ENCODE assay signal across 9 cellular contexts in the genomic region with DNA sequence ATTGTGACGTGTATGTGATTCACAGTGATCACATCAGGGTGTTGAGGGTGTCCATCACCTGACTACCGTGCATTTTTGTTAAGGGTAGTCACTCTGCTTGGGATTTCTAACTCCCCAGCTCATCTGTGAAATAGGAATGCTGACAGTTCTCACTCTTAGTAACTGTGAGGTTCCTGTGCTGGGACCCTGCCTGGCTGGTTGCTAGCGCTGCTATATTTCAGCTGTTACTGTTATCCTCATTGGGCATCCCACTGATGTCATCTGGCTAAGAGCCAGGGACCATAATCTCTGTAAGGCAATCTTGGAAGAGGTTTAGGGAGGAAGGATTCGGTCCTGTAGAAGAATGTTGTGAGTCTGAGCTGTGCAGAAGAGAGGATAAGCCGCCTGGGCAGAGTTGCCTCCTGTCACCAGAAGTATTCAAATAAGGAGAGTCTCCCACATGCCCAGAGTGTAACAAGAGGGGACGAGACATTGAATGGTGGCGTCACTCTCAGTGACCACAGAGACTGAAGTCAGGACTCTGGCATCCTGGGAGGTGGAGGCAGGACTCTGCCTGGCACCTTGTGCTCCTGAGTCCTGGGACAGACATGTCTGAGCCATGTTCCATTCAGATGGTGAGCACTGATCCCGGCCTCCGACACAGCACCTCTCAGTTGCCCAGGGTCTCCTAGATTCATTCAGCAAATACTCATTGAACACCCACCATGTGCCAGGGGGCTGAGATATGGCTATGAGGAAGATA. TPM values are rescaled to one million over a fixed set of nuclear protein-coding genes. Genes with fewer than 3 reads are reported as not detected.
DNase-seq lines count a peak whose midpoint lies in the region; ATAC-seq and TF ChIP-seq lines count a peak whose summit lies in the region.
"Had no signal": no experiment of that assay in that cellular context is flagged by ENCODE, and none has a peak within 500 bp of the region (broad histone marks: within the 10 kb centered on the region; RNA-seq: fewer than 3 reads in every experiment).

No MANE protein-coding gene starts in this region.

- no peak overlapping the region for H3K4me2 ChIP-seq in GM23248 (ENCODE audit: unreplicated experiment)

- 52 to 55% methylated on average over 9 of the region's 9 CpGs for WGBS in GM23248 (ENCODE audit: low coverage in 1 of 2, low lambda C conversion rate in 2 of 2, missing lambda C conversion rate in 2 of 2), 2 experiments
- whole genome bisulfite sequencing in sigmoid colon, 2 donors = 70 to 80% methylated on average over 9 of the region's 9 CpGs

- peaks cover 57% of the 10 kb centered on the region for H3K79me2 ChIP-seq in GM23248 (ENCODE audit: insufficient read depth)

- no peaks in the 10 kb centered on the region for H4K20me1 ChIP-seq in GM23248 (ENCODE audit: insufficient read depth)

- in situ Hi-C loops in GM23248 (cut with MboI) = no loop called here

- H3K27me3 ChIP-seq in GM23248 (replicated peaks; ENCODE audit: insufficient read depth) = no peaks in the 10 kb centered on the region
- no peaks in the 10 kb centered on the region for H3K27me3 ChIP-seq in RWPE2 (ENCODE audit: insufficient read depth, poor library complexity, severe bottlenecking)
- H3K27me3 ChIP-seq in sigmoid colon = peaks cover 0 to 3% (median 0%) of the 10 kb centered on the region in 3 donors

- DNase-seq in GM23248 (peak; percentile 80), RWPE2 (ENCODE audit: low spot score) (peak; percentile 83), fibroblast of the aortic adventitia (ENCODE audit: low read depth) (peak; percentile 82), sigmoid colon (peak; percentile 24), C1 segment of cervical spinal cord (lab: John Stamatoyannopoulos, UW) (no peak), NCI-H1417 treated with DMSO at 0.1 percent for 48 hours (lab: John Stamatoyannopoulos, UW) (no peak), NCI-H774 (lab: John Stamatoyannopoulos, UW) (no peak)
- DNase-seq: H9 had no signal

- TF ChIP-seq CTCF in RWPE2 (IDR thresholded peaks at IDR 0.05; ENCODE audit: poor library complexity, severe bottlenecking) (no peak), fibroblast of the aortic adventitia (IDR thresholded peaks at IDR 0.05; ENCODE audit: insufficient read depth, low read length) (no peak), sigmoid colon (IDR thresholded peaks at IDR 0.05) (no peak)

- no peak for TF ChIP-seq EP300 in sigmoid colon (IDR thresholded peaks at IDR 0.05)

- peak overlapping the region; percentile 46 for H3K27ac ChIP-seq in GM23248
- H3K27ac ChIP-seq in RWPE2 (ENCODE audit: poor library complexity, severe bottlenecking) = peak overlapping the region; percentile 72
- H3K27ac ChIP-seq in sigmoid colon = no peak overlapping the region

- H2AFZ ChIP-seq in GM23248 = no peak overlapping the region

- H3K4me1 ChIP-seq in GM23248 (ENCODE audit: insufficient read depth) = peaks cover 26% of the 10 kb centered on the region
- peaks cover 15% of the 10 kb centered on the region for H3K4me1 ChIP-seq in RWPE2 (ENCODE audit: insufficient read depth, poor library complexity, severe bottlenecking)
- no peaks in the 10 kb centered on the region for H3K4me1 ChIP-seq in sigmoid colon

- H3K9me2 ChIP-seq in GM23248 (ENCODE audit: insufficient read depth) = no peaks in the 10 kb centered on the region

- intact Hi-C loops in sigmoid colon (cut with DNase I) = no loop called here

- H3K36me3 ChIP-seq in GM23248 (ENCODE audit: low read depth) (no peaks in the 10 kb centered on the region), RWPE2 (ENCODE audit: low read depth) (no peaks in the 10 kb centered on the region), sigmoid colon (no peaks in the 10 kb centered on the region)

- ATAC-seq in RWPE2 (ENCODE audit: low read depth) (peak; percentile 96), GM19452 (IDR thresholded peaks at IDR 0.05; ENCODE audit: unreplicated experiment) (no peak)

- TF ChIP-seq POLR2A in sigmoid colon (IDR thresholded peaks at IDR 0.05) = no peak

- H3K9me3 ChIP-seq in GM23248 (ENCODE audit: low read depth) (no peaks in the 10 kb centered on the region), RWPE2 (ENCODE audit: severe bottlenecking) (no peaks in the 10 kb centered on the region), sigmoid colon (no peaks in the 10 kb centered on the region)

- H3F3A ChIP-seq in GM23248 (ENCODE audit: insufficient read depth) = peaks cover 29% of the 10 kb centered on the region

- H3K4me3 ChIP-seq in GM23248 (no peak overlapping the region), RWPE2 (ENCODE audit: severe bottlenecking) (no peak overlapping the region), fibroblast of the aortic adventitia (ENCODE audit: low read depth, low read length) (no peak overlapping the region), sigmoid colon (no peak overlapping the region)

- peak overlapping the region; percentile 30; the same call in 1 of the 2 replicates for H3K9ac ChIP-seq in GM23248

RNA-seq across cellular contexts. Expression of gene FBLN2, which starts 52.2 kb away (rescaled TPM):
- total RNA-seq in GM23248 (2014; rRNA removed; shearing (Covaris generic)) = 636 and 646 TPM in 2 replicates
- polyA plus RNA-seq in GM23248 (2016; fragmentation: Nextera tagmentation; extraction: Ambion mirVana) = 447 and 468 TPM in 2 replicates
- total RNA-seq in fibroblast of the aortic adventitia (ENCODE audit: low replicate concordance) = 452 and 600 TPM in 2 replicates
- 100 to 1,000 TPM in 1 of 4 donors, 10 to 100 TPM in 3; 18.7 to 134 (median 56.5) TPM for total RNA-seq in sigmoid colon
- polyA plus RNA-seq in sigmoid colon = 10 to 100 TPM in 1 of 3 donors, 1 to 10 TPM in 2; 1.2 to 14.8 (median 4.2) TPM

Comparison
In these comparisons a context has a peak if more than half of its experiments do, and no peak if none do; other contexts are left out.
1. DNase-seq: peak in GM23248 (single experiment), RWPE2 (single experiment), fibroblast of the aortic adventitia (single experiment) and sigmoid colon (single experiment); none in C1 segment of cervical spinal cord (0 of 14), NCI-H1417 treated with DMSO at 0.1 percent for 48 hours (single experiment) and NCI-H774 (single experiment).
2. H3K27ac ChIP-seq: peak in GM23248 (single experiment) and RWPE2 (single experiment); none in sigmoid colon (0 of 4).